ENCODE assay signal across 27 cellular contexts in genomic region chr7:156261581-156261980, GRCh38.
"Had no signal": no experiment of that assay in that cellular context is flagged by ENCODE, and none has a peak within 500 bp of the region (broad histone marks: within the 10 kb centered on the region; RNA-seq: fewer than 3 reads in every experiment).

No MANE protein-coding gene starts in this region.

- H3K27ac ChIP-seq: stomach, suprapubic skin, testis, thoracic aorta, thyroid gland, tibial artery, tibial nerve, transverse colon, upper lobe of left lung, upper lobe of right lung, uterus, vagina had no signal

- H3K4me3 ChIP-seq: stomach, suprapubic skin, testis, thoracic aorta, thyroid gland, tibial artery, tibial nerve, transverse colon, upper lobe of left lung, upper lobe of right lung, uterus, vagina had no signal

- ATAC-seq: stimulated activated effector memory CD8-positive, alpha-beta T cell treated with anti-CD3 and anti-CD28 coated beads, Interleukin-12 subunit alpha, Interleukin-12 subunit beta, amount 100 ng/mL, for 72 hours; stimulated activated memory B cell treated with anti-CD40 and anti-IgM and Interleukin-4, amounts not matched to agents 10 μg/mL and 1 μg/mL and 100 μg/mL, for 72 hours; stimulated activated naive B cell treated with anti-CD40 and anti-IgM and Interleukin-4, amounts not matched to agents 10 μg/mL and 1 μg/mL and 100 μg/mL, for 72 hours; stimulated activated naive CD8-positive, alpha-beta T cell treated with anti-CD3 and anti-CD28 coated beads, Interleukin-15, amount 100 ng/mL, for 72 hours; stimulated activated naive CD8-positive, alpha-beta T cell treated with anti-CD3 and anti-CD28 coated beads, Interleukin-15, Interleukin-2, amounts not matched to agents 100 U/mL and 50 U/mL, for 24 hours; upper lobe of right lung had no signal

- DNase-seq: stimulated activated CD4-positive, alpha-beta T cell treated with anti-CD3 and anti-CD28 coated beads, Interleukin-2, amount 100 ng/mL, for 48 hours; stimulated activated CD4-positive, alpha-beta T cell treated with anti-CD3 and anti-CD28 coated beads, Interleukin-4, amount 100 ng/mL, for 1 hour; stimulated activated CD4-positive, alpha-beta T cell treated with anti-CD3 and anti-CD28 coated beads, Interleukin-4, amount 100 ng/mL, for 24 hours; stimulated activated CD4-positive, alpha-beta T cell treated with anti-CD3 and anti-CD28 coated beads, Interleukin-4, amount 100 ng/mL, for 4 hours; stimulated activated CD8-positive, alpha-beta memory T cell treated with anti-CD3 and anti-CD28 coated beads, Interleukin-4, amount 100 ng/mL, for 48 hours; stimulated activated naive B cell treated with anti-CD40 and anti-IgM and Interleukin-4, amounts not matched to agents 10 μg/mL and 1 μg/mL and 100 μg/mL, for 72 hours; stimulated activated naive CD4-positive, alpha-beta T cell; stimulated activated naive CD4-positive, alpha-beta T cell treated with Interleukin-2 at 50 U/mL for 16 hours; stimulated activated naive CD8-positive, alpha-beta T cell treated with anti-CD3 and anti-CD28 coated beads, Interleukin-15, amount 100 ng/mL, for 72 hours; stimulated activated naive CD8-positive, alpha-beta T cell treated with anti-CD3 and anti-CD28 coated beads, Interleukin-15, Interleukin-2, amounts not matched to agents 100 U/mL and 50 U/mL, for 24 hours; stomach; substantia nigra; testis; thyroid gland; tibial artery; transverse colon; trophoblast cell; upper lobe of left lung; upper lobe of right lung; uterus had no signal

- H3K9me3 ChIP-seq: stomach, suprapubic skin, testis, thoracic aorta, thyroid gland, tibial artery, tibial nerve, transverse colon, upper lobe of left lung, upper lobe of right lung, uterus, vagina had no signal

- H3K36me3 ChIP-seq: stomach, suprapubic skin, thoracic aorta, thyroid gland, tibial artery, tibial nerve, transverse colon, upper lobe of left lung, upper lobe of right lung, uterus, vagina had no signal

- H3K27me3 ChIP-seq: stomach, suprapubic skin, testis, thyroid gland, tibial artery, tibial nerve, transverse colon, upper lobe of left lung, upper lobe of right lung, uterus, vagina had no signal

- FAIRE-seq: urothelium cell line had no signal

- H3K4me1 ChIP-seq: stomach, suprapubic skin, testis, thyroid gland, tibial artery, tibial nerve, transverse colon, upper lobe of left lung, upper lobe of right lung, uterus, vagina had no signal
